19 cellular contexts compared by ENCODE assay signal in genomic region chr1:222642468-222642867, GRCh38. TPM values are rescaled to one million over a fixed set of nuclear protein-coding genes. Genes with fewer than 3 reads are reported as not detected.
DNase-seq lines count a peak whose midpoint lies in the region; ATAC-seq, FAIRE-seq and TF ChIP-seq lines count a peak whose summit lies in the region.
"Had no signal": no experiment of that assay in that cellular context is flagged by ENCODE, and none has a peak within 500 bp of the region (broad histone marks: within the 10 kb centered on the region; RNA-seq: fewer than 3 reads in every experiment).

No MANE protein-coding gene starts in this region.

- FAIRE-seq in pancreas (lab: Jason Lieb, UNC) = no peak

- no peak overlapping the region for H3K27ac ChIP-seq in GM23338 (ENCODE audit: low read depth)
- H3K27ac ChIP-seq in pancreas = no peak overlapping the region

- H3K4me2 ChIP-seq in GM23338 = no peak overlapping the region

- TF ChIP-seq CTCF in GM23338 (conservative IDR thresholded peaks at IDR 0.05; ENCODE audit: low read depth in 2 of 2) (no peak), neural crest cell (conservative IDR thresholded peaks at IDR 0.05) (no peak), MCF 10A (IDR thresholded peaks at IDR 0.05; ENCODE audit: unreplicated experiment) (no peak), pancreas (IDR thresholded peaks at IDR 0.05) (no peak)

- DNase-seq in activated T-cell treated with anti-CD3 and anti-CD28 coated beads, Interleukin-2, amount 50 U/mL, for 4 hours = no peak
- DNase-seq in activated T-cell treated with anti-CD3 and anti-CD28 coated beads, Interleukin-2, amount 50 U/mL, for 1 hour = no peak
- DNase-seq in GM23338 (ENCODE audit: low spot score) = no peak
- no peak for DNase-seq in neural crest cell (ENCODE audit: low read depth, low spot score)
- no peak for DNase-seq in MCF 10A (ENCODE audit: unreplicated experiment)
- no peak for DNase-seq in cerebellar cortex (ENCODE audit: low spot score)
- DNase-seq in pancreas = no peak
- DNase-seq: effector CD4-positive, alpha-beta T cell; H7; KBM-7; left ventricle myocardium superior; NCI-H1105 treated with DMSO at 0.1 percent for 48 hours; NCI-H2107; NCI-H510A treated with DMSO at 0.1 percent for 48 hours; posterior cingulate gyrus; Right ventricle myocardium superior; stimulated activated CD4-positive, alpha-beta T cell treated with anti-CD3 and anti-CD28 coated beads, Interleukin-2, amount 100 ng/mL, for 24 hours had no signal

- peaks cover 16% of the 10 kb centered on the region for H3K79me2 ChIP-seq in GM23338 (replicated peaks; ENCODE audit: insufficient read depth)

- no peaks in the 10 kb centered on the region for H3K9me3 Mint-ChIP-seq in activated T-cell treated with anti-CD3 and anti-CD28 coated beads, Interleukin-2, amount 50 U/mL, for 4 hours
- H3K9me3 Mint-ChIP-seq in GM23338 (no peaks in the 10 kb centered on the region; the same call in 2 of the 3 replicates), neural crest cell (no peaks in the 10 kb centered on the region), MCF 10A (ENCODE audit: unreplicated experiment) (no peaks in the 10 kb centered on the region)
- H3K9me3 Mint-ChIP-seq in activated T-helper 17 cell treated with anti-CD3 and anti-CD28 coated beads, Interleukin-2, amount 50 U/mL, for 72 hours = no peaks in the 10 kb centered on the region
- H3K9me3 Mint-ChIP-seq: central memory CD8-positive, alpha-beta T cell had no signal

- H3K4me1 ChIP-seq in GM23338 (ENCODE audit: insufficient read depth) = no peaks in the 10 kb centered on the region; the same call in 1 of the 2 replicates
- peaks cover 0 to 14% (median 4%) of the 10 kb centered on the region in 3 donors for H3K4me1 ChIP-seq in pancreas

- no peak for ATAC-seq in activated T-cell treated with anti-CD3 and anti-CD28 coated beads, Interleukin-2, amount 50 U/mL, for 4 hours
- ATAC-seq in GM23338 (no peak), pancreas (no peak)
- no peak for ATAC-seq in activated T-helper 17 cell treated with anti-CD3 and anti-CD28 coated beads, Interleukin-2, amount 50 U/mL, for 72 hours (replicated peaks)
- ATAC-seq: left ventricle myocardium superior had no signal

- H3K27me3 ChIP-seq in GM23338 (ENCODE audit: insufficient read depth) (no peaks in the 10 kb centered on the region), pancreas (no peaks in the 10 kb centered on the region)

- H3K4me3 Mint-ChIP-seq in activated T-cell treated with anti-CD3 and anti-CD28 coated beads, Interleukin-2, amount 50 U/mL, for 4 hours = peak overlapping the region; percentile 8
- H3K4me3 Mint-ChIP-seq in GM23338 (peak overlapping the region; percentile 92; the same call in 1 of the 3 replicates), neural crest cell (peak overlapping the region; percentile 74), MCF 10A (ENCODE audit: unreplicated experiment) (no peak overlapping the region)
- H3K4me3 Mint-ChIP-seq in activated T-helper 17 cell treated with anti-CD3 and anti-CD28 coated beads, Interleukin-2, amount 50 U/mL, for 72 hours = peak overlapping the region; percentile 26

- CTCF ChIA-PET in MCF 10A (lab: Yijun Ruan, JAX) = interaction anchor here (1.1 to 8.7 kb wide), 3 partner anchors 9 to 177 kb away, joined by 3 to 76 read pairs (median 27); no protein-coding TSS in a partner anchor

- no peak overlapping the region for H2AFZ ChIP-seq in GM23338

- peaks cover 13% of the 10 kb centered on the region for H3K36me3 Mint-ChIP-seq in activated T-cell treated with anti-CD3 and anti-CD28 coated beads, Interleukin-2, amount 50 U/mL, for 4 hours (ENCODE audit: insufficient read depth)
- H3K36me3 Mint-ChIP-seq in GM23338 (ENCODE audit: low read depth) = peaks cover 16% of the 10 kb centered on the region
- peaks cover 55% of the 10 kb centered on the region for H3K36me3 Mint-ChIP-seq in activated T-helper 17 cell treated with anti-CD3 and anti-CD28 coated beads, Interleukin-2, amount 50 U/mL, for 72 hours (ENCODE audit: low read depth)
- peaks cover 9% of the 10 kb centered on the region for H3K36me3 Mint-ChIP-seq in neural crest cell (ENCODE audit: low read depth)
- H3K36me3 Mint-ChIP-seq in MCF 10A (ENCODE audit: insufficient read depth, unreplicated experiment) = peaks cover 47% of the 10 kb centered on the region

- H3K9me2 ChIP-seq in GM23338 (ENCODE audit: insufficient read depth) = no peaks in the 10 kb centered on the region

- POLR2A ChIA-PET in MCF 10A (lab: Yijun Ruan, JAX) = interaction anchor here (0.7 to 5.1 kb wide), 11 partner anchors 8 to 900 kb away, joined by 3 to 70 read pairs (median 18); partner anchors contain the start of genes AIDA, BROX, DUSP10 and MIA3

- intact Hi-C loops in MCF 10A (cut with micrococcal nuclease) = loop anchor here (5.0 kb wide), 1 partner anchor 440 kb away; no protein-coding TSS in a partner anchor
- intact Hi-C loops in pancreas (cut with DNase I) = no loop called here

- H3K9me3 ChIP-seq in pancreas = no peaks in the 10 kb centered on the region

- peaks cover 22% of the 10 kb centered on the region for H3K4me1 Mint-ChIP-seq in activated T-cell treated with anti-CD3 and anti-CD28 coated beads, Interleukin-2, amount 50 U/mL, for 4 hours (ENCODE audit: low read depth)
- H3K4me1 Mint-ChIP-seq in GM23338 (peaks cover 7% of the 10 kb centered on the region; the same call in 2 of the 3 replicates), neural crest cell (peaks cover 18% of the 10 kb centered on the region), MCF 10A (ENCODE audit: insufficient read depth, unreplicated experiment) (peaks cover 10% of the 10 kb centered on the region)
- H3K4me1 Mint-ChIP-seq in activated T-helper 17 cell treated with anti-CD3 and anti-CD28 coated beads, Interleukin-2, amount 50 U/mL, for 72 hours = peaks cover 10% of the 10 kb centered on the region

- no peaks in the 10 kb centered on the region for H3K36me3 ChIP-seq in GM23338 (ENCODE audit: insufficient read depth)
- H3K36me3 ChIP-seq in pancreas = peaks cover 0 to 9% (median 0%) of the 10 kb centered on the region in 3 donors

- WGBS in pancreas, 2 donors = 42 to 52% methylated on average over 1 of the region's 1 CpG

- H4K20me1 ChIP-seq in GM23338 (replicated peaks; ENCODE audit: insufficient read depth) = no peaks in the 10 kb centered on the region

- H3K27me3 Mint-ChIP-seq in activated T-cell treated with anti-CD3 and anti-CD28 coated beads, Interleukin-2, amount 50 U/mL, for 4 hours (ENCODE audit: low read depth) = no peaks in the 10 kb centered on the region
- H3K27me3 Mint-ChIP-seq in GM23338 (ENCODE audit: insufficient read depth, low read depth, poor library complexity) (peaks cover 6% of the 10 kb centered on the region), neural crest cell (ENCODE audit: low read depth) (no peaks in the 10 kb centered on the region), MCF 10A (ENCODE audit: insufficient read depth, unreplicated experiment) (no peaks in the 10 kb centered on the region)
- H3K27me3 Mint-ChIP-seq in activated T-helper 17 cell treated with anti-CD3 and anti-CD28 coated beads, Interleukin-2, amount 50 U/mL, for 72 hours = no peaks in the 10 kb centered on the region
- H3K27me3 Mint-ChIP-seq: central memory CD8-positive, alpha-beta T cell had no signal

- H3K4me3 ChIP-seq in GM23338 = no peak overlapping the region
- H3K4me3 ChIP-seq in pancreas = no peak overlapping the region

- H3K27ac Mint-ChIP-seq in GM23338 = no peak overlapping the region
- H3K27ac Mint-ChIP-seq in activated T-helper 17 cell treated with anti-CD3 and anti-CD28 coated beads, Interleukin-2, amount 50 U/mL, for 72 hours = peak overlapping the region; percentile 41
- no peak overlapping the region for H3K27ac Mint-ChIP-seq in neural crest cell (ENCODE audit: unreplicated experiment)
- H3K27ac Mint-ChIP-seq in MCF 10A (ENCODE audit: low read depth, unreplicated experiment) = no peak overlapping the region

- BruUV-seq in MCF 10A (replicated peaks; lab: Mats Ljungman, UMichigan) = no TSS peak

- no peaks in the 10 kb centered on the region for H3F3A ChIP-seq in GM23338 (replicated peaks; ENCODE audit: low read depth)

RNA-seq across cellular contexts. Expression of gene MIA3, which starts 24.6 kb away (rescaled TPM):
- total RNA-seq in activated T-cell treated with anti-CD3 and anti-CD28 coated beads, Interleukin-2, amount 50 U/mL, for 4 hours = 10 to 100 TPM; 33.4 to 39.1 (median 35.4) TPM
- total RNA-seq in GM23338 (2014; rRNA removed; shearing (Covaris generic)) = 32.7 and 42.6 TPM in 2 replicates
- polyA plus RNA-seq in GM23338 (2016; fragmentation: Nextera tagmentation; extraction: Ambion mirVana) = 33.4 and 40.0 TPM in 2 replicates
- total RNA-seq in activated T-helper 17 cell treated with anti-CD3 and anti-CD28 coated beads, Interleukin-2, amount 50 U/mL, for 72 hours = 10 to 100 TPM; 31.2 to 32.8 TPM
- total RNA-seq in neural crest cell = 56.5 and 57.5 TPM in 2 replicates
- total RNA-seq in MCF 10A (2022) = 166 and 203 TPM in 2 replicates
- 10 to 100 TPM; 40.7 to 59.7 (median 52.3) TPM for total RNA-seq in pancreas
- polyA plus RNA-seq in pancreas = 10 to 100 TPM; 26.9 to 29.8 TPM

RNA-seq across cellular contexts. Expression of gene TAF1A, which starts 52.7 kb away (rescaled TPM):
- total RNA-seq in activated T-cell treated with anti-CD3 and anti-CD28 coated beads, Interleukin-2, amount 50 U/mL, for 4 hours = 10 to 100 TPM; 24.8 to 34.3 (median 30.8) TPM
- 13.3 and 16.3 TPM in 2 replicates for total RNA-seq in GM23338 (2014; rRNA removed; shearing (Covaris generic))
- 5.5 and 5.7 TPM in 2 replicates for polyA plus RNA-seq in GM23338 (2016; fragmentation: Nextera tagmentation; extraction: Ambion mirVana)
- 10 to 100 TPM; 13.1 to 19.5 TPM for total RNA-seq in activated T-helper 17 cell treated with anti-CD3 and anti-CD28 coated beads, Interleukin-2, amount 50 U/mL, for 72 hours
- total RNA-seq in neural crest cell = 19.7 and 22.7 TPM in 2 replicates
- 38.2 and 39.3 TPM in 2 replicates for total RNA-seq in MCF 10A (2022)
- 1 to 10 TPM; 1.6 to 4.1 (median 2.5) TPM for total RNA-seq in pancreas
- polyA plus RNA-seq in pancreas = 1 to 10 TPM; 1.4 to 1.9 TPM
